In the genomic region with DNA sequence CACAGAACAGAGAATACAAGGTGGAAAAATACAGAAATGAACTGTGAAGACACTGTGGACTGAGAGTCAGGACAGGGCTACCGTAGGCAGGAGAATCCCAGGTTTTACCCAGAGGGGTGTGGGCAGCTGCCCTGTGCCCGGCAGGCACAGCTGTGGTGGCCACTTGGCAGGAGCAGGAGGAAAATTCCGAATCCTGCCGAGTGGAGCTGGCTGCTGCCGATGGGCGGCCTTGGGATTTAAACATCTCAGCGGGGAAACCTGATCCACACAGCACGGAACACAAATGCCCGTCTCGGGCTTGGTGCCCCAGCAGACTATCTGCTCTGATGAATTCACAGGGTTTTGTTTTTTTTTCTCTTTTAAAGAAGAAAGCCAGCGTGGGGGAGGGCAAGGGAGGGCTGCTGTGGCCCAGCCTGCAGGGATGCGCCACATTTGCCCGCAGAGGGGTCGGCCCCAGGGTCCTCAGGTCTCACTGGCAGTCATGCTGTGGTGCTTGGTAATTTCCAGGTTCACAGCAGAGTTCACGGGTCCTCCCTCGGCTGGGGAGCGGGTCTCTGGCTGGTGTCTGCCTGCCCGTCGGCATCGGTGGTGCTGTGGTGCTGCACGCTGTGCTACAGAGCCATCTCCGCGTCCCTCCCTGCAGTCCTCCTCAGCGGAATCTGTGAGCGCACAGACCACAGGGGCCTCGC, we compare ENCODE assay signal across 9 cellular contexts. TPM values are rescaled to one million over a fixed set of nuclear protein-coding genes. Genes with fewer than 3 reads are reported as not detected.
A peak's percentile ranks its signal among the peaks of the same experiment; 100 is the strongest.
DNase-seq lines count a peak whose midpoint lies in the region; ATAC-seq and TF ChIP-seq lines count a peak whose summit lies in the region.
"Had no signal": no experiment of that assay in that cellular context is flagged by ENCODE, and none has a peak within 500 bp of the region (broad histone marks: within the 10 kb centered on the region; RNA-seq: fewer than 3 reads in every experiment).

No MANE protein-coding gene starts in this region.

- no peak overlapping the region for H2BK120ac ChIP-seq in IMR-90 (ENCODE audit: low read depth, low read length)

- H3K36me3 ChIP-seq in IMR-90 (ENCODE audit: control insufficient read depth, insufficient read depth, low read length), result peaks cover 10% of the 10 kb centered on the region
- no peaks in the 10 kb centered on the region for H3K36me3 ChIP-seq in SU-DHL-6 (ENCODE audit: low read length)
- peaks cover under 1 to 45% (median 8%) of the 10 kb centered on the region in 3 donors for H3K36me3 ChIP-seq in esophagus squamous epithelium
- peaks cover 27% of the 10 kb centered on the region for H3K36me3 ChIP-seq in skeletal muscle satellite cell (ENCODE audit: insufficient read depth, low read length)
- peaks cover 0 to 7% (median 3%) of the 10 kb centered on the region in 4 donors for H3K36me3 ChIP-seq in sigmoid colon
- H3K36me3 ChIP-seq: SJCRH30 had no signal

- H2AK9ac ChIP-seq in IMR-90 (replicated peaks; ENCODE audit: low read depth, low read length, poor library complexity), result peak overlapping the region; percentile 34

- H3K14ac ChIP-seq in IMR-90 (replicated peaks; ENCODE audit: low read depth, low read length), result no peak overlapping the region

- peaks cover 21% of the 10 kb centered on the region for H3F3A ChIP-seq in SU-DHL-6 (ENCODE audit: insufficient read depth)

- WGBS in IMR-90 (ENCODE audit: extremely low coverage in 2 of 2, insufficient read length in 1 of 2), 2 experiments, result 90% methylated on average over 20 of the region's 26 CpGs; no CpG with 5 or more reads in 1 of the 2 experiments
- WGBS in esophagus squamous epithelium, 2 donors, result 72 to 85% methylated on average over 22 to 23 of the region's 26 CpGs
- 94 to 95% methylated on average over 26 of the region's 26 CpGs for WGBS in sigmoid colon, 2 donors

- H4K20me1 ChIP-seq in IMR-90 (ENCODE audit: insufficient read depth, low read length), result peaks cover 60% of the 10 kb centered on the region
- no peaks in the 10 kb centered on the region for H4K20me1 ChIP-seq in SU-DHL-6 (ENCODE audit: low read depth, low read length)

- H2AFZ ChIP-seq in IMR-90 (replicated peaks; ENCODE audit: low read length, poor library complexity) (no peak overlapping the region), SU-DHL-6 (ENCODE audit: low read depth, low read length, severe bottlenecking) (no peak overlapping the region)

- peaks cover 36% of the 10 kb centered on the region for H3K9me1 ChIP-seq in IMR-90 (ENCODE audit: insufficient read depth, low read length)

- DNase-seq in IMR-90 (no peak), esophagus squamous epithelium (lab: John Stamatoyannopoulos, UW) (no peak), NCI-H1930 (lab: John Stamatoyannopoulos, UW) (no peak), sigmoid colon (no peak)
- DNase-seq in activated CD8-positive, alpha-beta memory T cell treated with anti-CD3 and anti-CD28 coated beads, Interleukin-2, amount 50 U/mL, for 4 hours, result no peak
- DNase-seq: activated T-cell treated with anti-CD3 and anti-CD28 coated beads, Interleukin-2, amount 50 U/mL, for 48 hours; SJCRH30 had no signal

- no peak overlapping the region for H3K4me3 ChIP-seq in IMR-90 (ENCODE audit: insufficient read depth, low read depth, low read length)
- H3K4me3 ChIP-seq in SU-DHL-6 (ENCODE audit: insufficient read depth, low read length, poor library complexity, severe bottlenecking), result no peak overlapping the region
- H3K4me3 ChIP-seq in esophagus squamous epithelium, result no peak overlapping the region
- H3K4me3 ChIP-seq in skeletal muscle satellite cell (ENCODE audit: low read length), result peak overlapping the region; percentile 32
- H3K4me3 ChIP-seq in sigmoid colon, result no peak overlapping the region
- H3K4me3 ChIP-seq: SJCRH30 had no signal

- H3K27ac ChIP-seq in IMR-90 (ENCODE audit: insufficient read depth, low read length) (no peak overlapping the region), SU-DHL-6 (ENCODE audit: low read depth, low read length) (no peak overlapping the region), esophagus squamous epithelium (peak overlapping the region; percentile 89 to 96 (median 92)), sigmoid colon (peak overlapping the region in 2 of 4 donors; percentile 12 to 43)
- H3K27ac ChIP-seq: SJCRH30 had no signal

- no peak for TF ChIP-seq CTCF in IMR-90 (conservative IDR thresholded peaks at IDR 0.05; ENCODE audit: low read depth, low read length)
- no peak for TF ChIP-seq CTCF in SU-DHL-6 (IDR thresholded peaks at IDR 0.05; ENCODE audit: insufficient read depth, low read length, poor library complexity, severe bottlenecking)
- no peak for TF ChIP-seq CTCF in esophagus squamous epithelium (IDR thresholded peaks at IDR 0.05)
- no peak for TF ChIP-seq CTCF in sigmoid colon (IDR thresholded peaks at IDR 0.05)

- H3K23ac ChIP-seq in IMR-90 (ENCODE audit: low read depth, low read length), result no peak overlapping the region

- H3K4me1 ChIP-seq in IMR-90 (ENCODE audit: control insufficient read depth, insufficient read depth, low read length), result peaks cover 51% of the 10 kb centered on the region
- H3K4me1 ChIP-seq in esophagus squamous epithelium, result peaks cover 78 to 94% (median 85%) of the 10 kb centered on the region in 3 donors
- peaks cover 89% of the 10 kb centered on the region for H3K4me1 ChIP-seq in skeletal muscle satellite cell (ENCODE audit: control insufficient read depth, insufficient read depth, low read length)
- peaks cover 0 to 95% (median 85%) of the 10 kb centered on the region in 4 donors for H3K4me1 ChIP-seq in sigmoid colon

- no peak overlapping the region for H4K8ac ChIP-seq in IMR-90 (ENCODE audit: low read depth in 2 of 2, low read length in 2 of 2)

- peaks cover 49% of the 10 kb centered on the region for H3K79me2 ChIP-seq in SU-DHL-6 (ENCODE audit: insufficient read depth, low read length)

- no peak overlapping the region for H2BK20ac ChIP-seq in IMR-90 (ENCODE audit: low read depth, low read length)

- H3K4me2 ChIP-seq in IMR-90 (ENCODE audit: low read depth, low read length) (no peak overlapping the region), SU-DHL-6 (ENCODE audit: low read depth, low read length, poor library complexity, severe bottlenecking) (peak overlapping the region; percentile 57), skeletal muscle satellite cell (ENCODE audit: low read length) (peak overlapping the region; percentile 61)

- in situ Hi-C loops in IMR-90 (cut with MboI; ENCODE audit: low sequenced_read_pairs), result no loop called here

- intact Hi-C loops in IMR-90 (cut with micrococcal nuclease) (no loop called here), esophagus squamous epithelium (cut with DNase I) (no loop called here), sigmoid colon (cut with DNase I) (no loop called here)

- H3K27me3 ChIP-seq in IMR-90 (ENCODE audit: control insufficient read depth, insufficient read depth, low read length) (no peaks in the 10 kb centered on the region), SU-DHL-6 (ENCODE audit: low read length) (no peaks in the 10 kb centered on the region), esophagus squamous epithelium (no peaks in the 10 kb centered on the region), skeletal muscle satellite cell (ENCODE audit: control insufficient read depth, insufficient read depth, low read length) (no peaks in the 10 kb centered on the region), sigmoid colon (no peaks in the 10 kb centered on the region)
- H3K27me3 ChIP-seq: SJCRH30 had no signal

- POLR2A ChIA-PET in IMR-90 (lab: Charles Lee; ENCODE audit: unreplicated experiment), result no interaction called here

- H3K9me2 ChIP-seq in SU-DHL-6 (replicated peaks; ENCODE audit: insufficient read depth, low read length), result no peaks in the 10 kb centered on the region

- H4K91ac ChIP-seq in IMR-90 (ENCODE audit: insufficient read depth, low read depth, low read length), result no peak overlapping the region

- H2AK5ac ChIP-seq in IMR-90 (ENCODE audit: low read depth, low read length), result no peak overlapping the region

- H3K79me1 ChIP-seq in IMR-90 (ENCODE audit: low read depth in 1 of 2, low read length in 2 of 2), result peaks cover 14 to 97% of the 10 kb centered on the region in 2 experiments; a peak in 3 of 4 replicates

- CTCF ChIA-PET in IMR-90 (lab: Yijun Ruan, JAX), result no interaction called here

- no peak overlapping the region for H2BK15ac ChIP-seq in IMR-90 (ENCODE audit: low read depth, low read length)

- no peak for ATAC-seq in IMR-90 (ENCODE audit: low read depth)

- H3K56ac ChIP-seq in IMR-90 (ENCODE audit: extremely low read depth, insufficient read depth, low read length), result no peak overlapping the region

- no peak overlapping the region for H3K4ac ChIP-seq in IMR-90 (ENCODE audit: low read depth, low read length)

- no TSS peak for BruUV-seq in IMR-90 (replicated peaks; lab: Mats Ljungman, UMichigan)

- no peak for TF ChIP-seq EP300 in sigmoid colon (IDR thresholded peaks at IDR 0.05)

- no peak overlapping the region for H2BK5ac ChIP-seq in IMR-90 (ENCODE audit: low read depth, low read length, poor library complexity, severe bottlenecking)

- H3K9me3 ChIP-seq in IMR-90 (ENCODE audit: control insufficient read depth, insufficient read depth, low read length) (no peaks in the 10 kb centered on the region), SU-DHL-6 (ENCODE audit: insufficient read depth, low read length) (no peaks in the 10 kb centered on the region), esophagus squamous epithelium (no peaks in the 10 kb centered on the region), skeletal muscle satellite cell (replicated peaks; ENCODE audit: low read length) (no peaks in the 10 kb centered on the region), sigmoid colon (no peaks in the 10 kb centered on the region)
- H3K9me3 ChIP-seq: SJCRH30 had no signal

- no peak overlapping the region for H3K18ac ChIP-seq in IMR-90 (ENCODE audit: low read depth, low read length)

- TF ChIP-seq POLR2A in IMR-90 (IDR thresholded peaks at IDR 0.05; ENCODE audit: low read depth, low read length) (no peak), esophagus squamous epithelium (IDR thresholded peaks at IDR 0.05) (no peak), sigmoid colon (IDR thresholded peaks at IDR 0.05) (no peak)

- no peak overlapping the region for H3K9ac ChIP-seq in IMR-90 (ENCODE audit: low read depth, low read length)
- peak overlapping the region; percentile 55 for H3K9ac ChIP-seq in SU-DHL-6 (ENCODE audit: low read length)
- peak overlapping the region; percentile 38 for H3K9ac ChIP-seq in skeletal muscle satellite cell (ENCODE audit: low read depth, low read length)

- no peak for TF ChIP-seq RAD21 in IMR-90 (IDR thresholded peaks at IDR 0.05; ENCODE audit: low read length)

- dilution Hi-C loops in IMR-90 (cut with HindIII; ENCODE audit: low sequenced_read_pairs, unreplicated experiment), result no loop called here

- no peak overlapping the region for H4K5ac ChIP-seq in IMR-90 (ENCODE audit: low read depth, low read length)

RNA-seq across cellular contexts. Expression of gene MPND, which starts 28.0 kb away (rescaled TPM):
- total RNA-seq in IMR-90 (2012; rRNA removed), result 2.3 and 3.3 TPM in 2 replicates
- 8.1 and 9.8 TPM in 2 replicates for polyA plus RNA-seq in IMR-90 (2012; rRNA removed)
- polyA plus RNA-seq in IMR-90 (2012; cell fraction: cytosol; rRNA removed), result 12.5 and 13.1 TPM in 2 replicates
- polyA plus RNA-seq in IMR-90 (2012; cell fraction: nucleus; rRNA removed; ENCODE audit: low replicate concordance), result 4.6 and 9.8 TPM in 2 replicates
- 10 to 100 TPM in 1 of 4 donors, 1 to 10 TPM in 3; 2.5 to 11.1 (median 6.5) TPM for total RNA-seq in esophagus squamous epithelium
- 3.7 and 4.8 TPM in 2 replicates for total RNA-seq in skeletal muscle satellite cell (2012; rRNA removed)
- total RNA-seq in sigmoid colon, result 10 to 100 TPM in 1 of 4 donors, 1 to 10 TPM in 3; 8.6 to 13.3 (median 9.3) TPM
- polyA plus RNA-seq in sigmoid colon, result 10 to 100 TPM; 38.2 to 65.2 (median 60.1) TPM

RNA-seq across cellular contexts. Expression of gene SH3GL1, which starts 29.0 kb away (rescaled TPM):
- total RNA-seq in IMR-90 (2012; rRNA removed) (28.1 and 32.2 TPM in 2 replicates), esophagus squamous epithelium (100 to 1,000 TPM in 2 of 4 donors, 10 to 100 TPM in 2; 67.4 to 131 (median 91.2) TPM), sigmoid colon (10 to 100 TPM; 28.5 to 33.9 (median 32.2) TPM)
- polyA plus RNA-seq in IMR-90 (2012; rRNA removed) (138 and 161 TPM in 2 replicates), sigmoid colon (10 to 100 TPM; 37.9 to 47.4 (median 45.0) TPM)
- 103 and 170 TPM in 2 replicates for polyA plus RNA-seq in IMR-90 (2012; cell fraction: cytosol; rRNA removed)
- polyA plus RNA-seq in IMR-90 (2012; cell fraction: nucleus; rRNA removed; ENCODE audit: low replicate concordance), result 93.0 and 160 TPM in 2 replicates
- 91.8 and 122 TPM in 2 replicates for total RNA-seq in skeletal muscle satellite cell (2012; rRNA removed)

RNA-seq across cellular contexts. Expression of gene CHAF1A, which starts 31.1 kb away (rescaled TPM):
- 11.4 and 12.4 TPM in 2 replicates for total RNA-seq in IMR-90 (2012; rRNA removed)
- 22.9 and 26.7 TPM in 2 replicates for polyA plus RNA-seq in IMR-90 (2012; rRNA removed)
- polyA plus RNA-seq in IMR-90 (2012; cell fraction: cytosol; rRNA removed), result 16.1 and 20.9 TPM in 2 replicates
- polyA plus RNA-seq in IMR-90 (2012; cell fraction: nucleus; rRNA removed; ENCODE audit: low replicate concordance), result 18.2 and 45.9 TPM in 2 replicates
- total RNA-seq in esophagus squamous epithelium, result 10 to 100 TPM in 3 of 4 donors, 1 to 10 TPM in 1; 7.6 to 20.9 (median 11.9) TPM
- 9.8 and 17.2 TPM in 2 replicates for total RNA-seq in skeletal muscle satellite cell (2012; rRNA removed)
- 1 to 10 TPM; 3.6 to 5.5 (median 4.1) TPM for total RNA-seq in sigmoid colon
- 10 to 100 TPM in 2 of 3 donors, 1 to 10 TPM in 1; 5.4 to 19.1 (median 10.6) TPM for polyA plus RNA-seq in sigmoid colon

RNA-seq across cellular contexts. Expression of gene STAP2, which starts 32.7 kb away (rescaled TPM):
- total RNA-seq in IMR-90 (2012; rRNA removed) (1.3 and 1.4 TPM in 2 replicates), esophagus squamous epithelium (100 to 1,000 TPM in 1 of 4 donors, 10 to 100 TPM in 3; 61.4 to 131 (median 82.5) TPM), sigmoid colon (1 to 10 TPM in 3 of 4 donors, under 1 TPM in 1; 0.99 to 5.5 (median 2.7) TPM)
- polyA plus RNA-seq in IMR-90 (2012; rRNA removed) (3.2 and 3.4 TPM in 2 replicates), sigmoid colon (100 to 1,000 TPM; 146 to 313 (median 199) TPM)
- 7.1 and 7.7 TPM in 2 replicates for polyA plus RNA-seq in IMR-90 (2012; cell fraction: cytosol; rRNA removed)
- 10.0 and 17.1 TPM in 2 replicates for polyA plus RNA-seq in IMR-90 (2012; cell fraction: nucleus; rRNA removed; ENCODE audit: low replicate concordance)
- 2.0 and 2.5 TPM in 2 replicates for total RNA-seq in skeletal muscle satellite cell (2012; rRNA removed)

Comparison
In these comparisons a context has a peak if more than half of its experiments do, and no peak if none do; other contexts are left out.
1. H3K27ac ChIP-seq: peak in esophagus squamous epithelium (4 of 4); none in IMR-90 (single experiment) and SU-DHL-6 (single experiment).